10 cellular contexts compared by ENCODE assay signal in genomic region chrX:1624861-1625215, GRCh38. TPM values are rescaled to one million over a fixed set of nuclear protein-coding genes. Genes with fewer than 3 reads are reported as not detected.
DNase-seq lines count a peak whose midpoint lies in the region; ATAC-seq, FAIRE-seq and TF ChIP-seq lines count a peak whose summit lies in the region.
"Not testable (repeated sequence)": the region's sequence is repeated elsewhere in the genome, so short reads cannot be mapped to it uniquely, and the experiment has no call there.
"Had no signal": no experiment of that assay in that cellular context is flagged by ENCODE, and none has a peak within 500 bp of the region (broad histone marks: within the 10 kb centered on the region; RNA-seq: fewer than 3 reads in every experiment).

No MANE protein-coding gene starts in this region.

- not testable (repeated sequence) for H3K27ac Mint-ChIP-seq in activated CD4-positive, alpha-beta T cell treated with anti-CD3 and anti-CD28 coated beads for 36 hours; activated CD8-positive, alpha-beta T cell treated with anti-CD3 and anti-CD28 coated beads for 36 hours
- peak overlapping the region; percentile 51 for H3K27ac Mint-ChIP-seq in stimulated activated naive B cell treated with anti-CD40 and anti-IgM and Interleukin-4, amounts not matched to agents 10 μg/mL and 1 μg/mL and 100 μg/mL, for 72 hours

- not testable (repeated sequence) for H3K36me3 Mint-ChIP-seq in activated CD4-positive, alpha-beta T cell treated with anti-CD3 and anti-CD28 coated beads for 36 hours (ENCODE audit: low read depth); activated CD8-positive, alpha-beta T cell treated with anti-CD3 and anti-CD28 coated beads for 36 hours (ENCODE audit: low read depth); stimulated activated naive B cell treated with anti-CD40 and anti-IgM and Interleukin-4, amounts not matched to agents 10 μg/mL and 1 μg/mL and 100 μg/mL, for 72 hours

- RAD21 ChIA-PET in GM12878 (lab: Charles Lee; ENCODE audit: unreplicated experiment): not testable (repeated sequence)

- intact Hi-C loops in activated CD4-positive, alpha-beta T cell treated with anti-CD3 and anti-CD28 coated beads for 36 hours (cut with DNase I, micrococcal nuclease); activated CD8-positive, alpha-beta T cell treated with anti-CD3 and anti-CD28 coated beads for 36 hours (cut with micrococcal nuclease); GM12878 (cut with micrococcal nuclease; ENCODE audit: unreplicated experiment): not testable (repeated sequence)

- not testable (repeated sequence) for TF ChIP-seq EP300 in GM12878 (IDR thresholded peaks at IDR 0.05; ENCODE audit: borderline replicate concordance in 1 of 2, control insufficient read depth in 1 of 2, low read depth in 2 of 2, low read length in 2 of 2)

- not testable (repeated sequence) for H3K27ac ChIP-seq in GM12878 (ENCODE audit: control insufficient read depth, insufficient read depth)

- FAIRE-seq in GM12878 (lab: Jason Lieb, UNC): not testable (repeated sequence)

- H3K27me3 Mint-ChIP-seq in activated CD4-positive, alpha-beta T cell treated with anti-CD3 and anti-CD28 coated beads for 36 hours; activated CD8-positive, alpha-beta T cell treated with anti-CD3 and anti-CD28 coated beads for 36 hours: not testable (repeated sequence)
- peaks cover 12 to 16% of the 10 kb centered on the region in 2 donors for H3K27me3 Mint-ChIP-seq in stimulated activated naive B cell treated with anti-CD40 and anti-IgM and Interleukin-4, amounts not matched to agents 10 μg/mL and 1 μg/mL and 100 μg/mL, for 72 hours

- SMC1A ChIA-PET in GM12878 (lab: Charles Lee; ENCODE audit: uncharacterized antibody, unreplicated experiment): not testable (repeated sequence)

- H3K27me3 ChIP-seq in GM12878 (replicated peaks in 1 of 2; ENCODE audit: control insufficient read depth in 2 of 2, insufficient read depth in 2 of 2, low read length in 1 of 2): not testable (repeated sequence)

- not testable (repeated sequence) for H3K79me2 ChIP-seq in GM12878 (ENCODE audit: control insufficient read depth, insufficient read depth, low read length)

- not testable (repeated sequence) for BruUV-seq in GM12878 (replicated peaks; lab: Mats Ljungman, UMichigan)

- not testable (repeated sequence) for H3K4me3 ChIP-seq in GM12878

- not testable (repeated sequence) for TF ChIP-seq RAD21 in GM12878 (IDR thresholded peaks at IDR 0.05; ENCODE audit: insufficient read depth, low read depth, low read length)

- 70% methylated on average over 7 of the region's 7 CpGs for WGBS in GM12878 (ENCODE audit: insufficient coverage, insufficient replicate concordance, low lambda C conversion rate, missing lambda C conversion rate)

- not testable (repeated sequence) for H3K9me3 Mint-ChIP-seq in activated CD4-positive, alpha-beta T cell treated with anti-CD3 and anti-CD28 coated beads for 36 hours (ENCODE audit: low read depth); activated CD8-positive, alpha-beta T cell treated with anti-CD3 and anti-CD28 coated beads for 36 hours; stimulated activated naive B cell treated with anti-CD40 and anti-IgM and Interleukin-4, amounts not matched to agents 10 μg/mL and 1 μg/mL and 100 μg/mL, for 72 hours

- not testable (repeated sequence) for H4K20me1 ChIP-seq in GM12878 (ENCODE audit: control insufficient read depth, insufficient read depth)

- H3K9ac ChIP-seq in GM12878 (ENCODE audit: control insufficient read depth, insufficient read depth, low read length): not testable (repeated sequence)

- not testable (repeated sequence) for H2AFZ ChIP-seq in GM12878 (ENCODE audit: control insufficient read depth, low read depth, low read length)

- in situ Hi-C loops in GM12878 (cut with MboI): not testable (repeated sequence)

- not testable (repeated sequence) for H3K4me3 Mint-ChIP-seq in activated CD4-positive, alpha-beta T cell treated with anti-CD3 and anti-CD28 coated beads for 36 hours; activated CD8-positive, alpha-beta T cell treated with anti-CD3 and anti-CD28 coated beads for 36 hours; stimulated activated naive B cell treated with anti-CD40 and anti-IgM and Interleukin-4, amounts not matched to agents 10 μg/mL and 1 μg/mL and 100 μg/mL, for 72 hours

- H3K9me3 ChIP-seq in GM12878 (replicated peaks; ENCODE audit: control insufficient read depth, insufficient read depth, low read length): not testable (repeated sequence)

- TF ChIP-seq CTCF in activated CD8-positive, alpha-beta T cell treated with anti-CD3 and anti-CD28 coated beads for 36 hours (IDR thresholded peaks at IDR 0.05); GM12878 (IDR thresholded peaks at IDR 0.05 in 2 of 3, conservative IDR thresholded peaks at IDR 0.05 in 1 of 3; ENCODE audit: control insufficient read depth in 2 of 3, extremely low read depth in 1 of 3, insufficient read depth in 1 of 3, low read depth in 3 of 3, low read length in 3 of 3): not testable (repeated sequence)

- POLR2A ChIA-PET in activated CD4-positive, alpha-beta T cell treated with anti-CD3 and anti-CD28 coated beads for 36 hours (lab: Charles Lee); activated CD8-positive, alpha-beta T cell treated with anti-CD3 and anti-CD28 coated beads for 36 hours (lab: Charles Lee); GM12878 (lab: Charles Lee): not testable (repeated sequence)

- H3K4me1 ChIP-seq in GM12878 (ENCODE audit: control insufficient read depth, insufficient read depth, low read length): not testable (repeated sequence)

- H3K4me2 ChIP-seq in GM12878 (ENCODE audit: control insufficient read depth, insufficient read depth): not testable (repeated sequence)

- H3K36me3 ChIP-seq in GM12878 (ENCODE audit: control insufficient read depth in 2 of 2, insufficient read depth in 2 of 2, low read length in 1 of 2): not testable (repeated sequence)

- TF ChIP-seq POLR2A in GM12878 (IDR thresholded peaks at IDR 0.05; ENCODE audit: low read depth, low read length): not testable (repeated sequence)

- H3K4me1 Mint-ChIP-seq in activated CD4-positive, alpha-beta T cell treated with anti-CD3 and anti-CD28 coated beads for 36 hours: peaks cover 19% of the 10 kb centered on the region
- H3K4me1 Mint-ChIP-seq in activated CD8-positive, alpha-beta T cell treated with anti-CD3 and anti-CD28 coated beads for 36 hours (ENCODE audit: low read depth): peaks cover 27% of the 10 kb centered on the region
- H3K4me1 Mint-ChIP-seq in stimulated activated naive B cell treated with anti-CD40 and anti-IgM and Interleukin-4, amounts not matched to agents 10 μg/mL and 1 μg/mL and 100 μg/mL, for 72 hours: peaks cover 16 to 18% of the 10 kb centered on the region in 2 donors

- CTCF ChIA-PET in activated CD4-positive, alpha-beta T cell treated with anti-CD3 and anti-CD28 coated beads for 36 hours (lab: Charles Lee); activated CD8-positive, alpha-beta T cell treated with anti-CD3 and anti-CD28 coated beads for 36 hours (lab: Charles Lee); GM12878 (lab: Yijun Ruan, JAX): not testable (repeated sequence)

- peak; percentile 37 for ATAC-seq in activated CD4-positive, alpha-beta T cell treated with anti-CD3 and anti-CD28 coated beads for 36 hours
- ATAC-seq in activated CD8-positive, alpha-beta T cell treated with anti-CD3 and anti-CD28 coated beads for 36 hours: peak; percentile 44
- not testable (repeated sequence) for ATAC-seq in GM12878
- ATAC-seq in stimulated activated naive B cell treated with anti-CD40 and anti-IgM and Interleukin-4, amounts not matched to agents 10 μg/mL and 1 μg/mL and 100 μg/mL, for 72 hours (replicated peaks): peak in 1 of 2 donors; percentile 38

- DNase-seq in activated CD4-positive, alpha-beta T cell treated with anti-CD3 and anti-CD28 coated beads for 36 hours: peak; percentile 42
- DNase-seq in activated CD8-positive, alpha-beta T cell treated with anti-CD3 and anti-CD28 coated beads for 36 hours: peak; percentile 45
- DNase-seq in GM12878 (ENCODE audit: low read depth, low spot score); stimulated activated naive B cell treated with anti-CD40 and anti-IgM and Interleukin-4, amounts not matched to agents 10 μg/mL and 1 μg/mL and 100 μg/mL, for 72 hours: not testable (repeated sequence)
- DNase-seq in stimulated activated CD4-positive, alpha-beta T cell treated with anti-CD3 and anti-CD28 coated beads, Interleukin-15, amount 100 ng/mL, for 24 hours: peak; percentile 14

RNA-seq across cellular contexts. Expression of gene ASMT, which starts 10.0 kb away (rescaled TPM):
- total RNA-seq in activated CD4-positive, alpha-beta T cell treated with anti-CD3 and anti-CD28 coated beads for 36 hours: under 1 TPM; 0.51 to 0.82 TPM
- under 1 TPM in 1 of 2 experiments, not detected in 1; 0.41 TPM for total RNA-seq in activated CD8-positive, alpha-beta T cell treated with anti-CD3 and anti-CD28 coated beads for 36 hours
- not detected in 2 replicates for total RNA-seq in GM12878 (2013; cell fraction: nucleolus; rRNA removed)
- total RNA-seq in GM12878 (2014; rRNA removed) (not detected in 2 replicates), GM12878 (2014; rRNA removed; fragmentation: Illumina TruSeq; extraction: Trizol) (not detected in 2 replicates), GM12878 (2021) (not detected in 2 replicates)
- polyA plus RNA-seq in GM12878 (2011; ENCODE audit: low read depth): 0.77 TPM
- polyA plus RNA-seq in GM12878 (2011; rRNA removed) (not detected in 2 replicates), GM12878 (2014; fragmentation: Illumina TruSeq; extraction: Trizol) (0.29 TPM in 1 of 2 replicates, not detected in the other), GM12878 (2014; fragmentation: Nextera tagmentation; extraction: Ambion mirVana) (under 1 TPM in 1 of 2 experiments, not detected in 1; 0.18 TPM), GM12878 (2014; rRNA removed) (0.09 TPM in 1 of 2 replicates, not detected in the other), GM12878 (2016; fragmentation: Nextera tagmentation; extraction: Ambion mirVana) (not detected)
- polyA plus RNA-seq in GM12878 (2011; cell fraction: cytosol; rRNA removed): 0.10 and 0.20 TPM in 2 replicates
- 0.18 TPM in 1 of 2 replicates, not detected in the other for polyA plus RNA-seq in GM12878 (2011; cell fraction: nucleus; rRNA removed)
- polyA plus RNA-seq in GM12878 (2012): 0.45 and 1.1 TPM in 2 replicates
- not detected in 2 replicates for polyA minus RNA-seq in GM12878 (2011; rRNA and poly(A)+ RNA removed)
- polyA minus RNA-seq in GM12878 (2011; cell fraction: cytosol; rRNA and poly(A)+ RNA removed): not detected in 2 replicates
- polyA minus RNA-seq in GM12878 (2011; cell fraction: nucleus; rRNA and poly(A)+ RNA removed): not detected in 2 replicates
- total RNA-seq: A172, B cell, Caco-2, Calu3 had no signal
- polyA plus RNA-seq: BJ had no signal

RNA-seq across cellular contexts. Expression of gene AKAP17A, which starts 33.4 kb away (rescaled TPM):
- 10 to 100 TPM; 49.7 to 51.2 TPM for total RNA-seq in activated CD4-positive, alpha-beta T cell treated with anti-CD3 and anti-CD28 coated beads for 36 hours
- total RNA-seq in activated CD8-positive, alpha-beta T cell treated with anti-CD3 and anti-CD28 coated beads for 36 hours: 10 to 100 TPM; 82.8 to 85.5 TPM
- 96.4 and 115 TPM in 2 replicates for total RNA-seq in GM12878 (2013; cell fraction: nucleolus; rRNA removed)
- total RNA-seq in GM12878 (2014; rRNA removed): 42.8 and 47.0 TPM in 2 replicates
- 14.3 and 16.1 TPM in 2 replicates for total RNA-seq in GM12878 (2014; rRNA removed; fragmentation: Illumina TruSeq; extraction: Trizol)
- 48.7 and 53.9 TPM in 2 replicates for total RNA-seq in GM12878 (2021)
- polyA plus RNA-seq in GM12878 (2011; ENCODE audit: low read depth): 17.3 TPM
- polyA plus RNA-seq in GM12878 (2011; rRNA removed): 16.4 and 24.7 TPM in 2 replicates
- 30.4 and 40.9 TPM in 2 replicates for polyA plus RNA-seq in GM12878 (2011; cell fraction: cytosol; rRNA removed)
- 366 and 371 TPM in 2 replicates for polyA plus RNA-seq in GM12878 (2011; cell fraction: nucleus; rRNA removed)
- 53.8 and 67.0 TPM in 2 replicates for polyA plus RNA-seq in GM12878 (2012)
- polyA plus RNA-seq in GM12878 (2014; fragmentation: Illumina TruSeq; extraction: Trizol): 9.0 and 17.1 TPM in 2 replicates
- 1 to 10 TPM; 3.0 to 5.6 TPM for polyA plus RNA-seq in GM12878 (2014; fragmentation: Nextera tagmentation; extraction: Ambion mirVana)
- polyA plus RNA-seq in GM12878 (2014; rRNA removed): 55.8 and 64.2 TPM in 2 replicates
- polyA plus RNA-seq in GM12878 (2016; fragmentation: Nextera tagmentation; extraction: Ambion mirVana): 10 to 100 TPM; 26.3 to 42.6 TPM
- 4.9 and 9.4 TPM in 2 replicates for polyA minus RNA-seq in GM12878 (2011; rRNA and poly(A)+ RNA removed)
- polyA minus RNA-seq in GM12878 (2011; cell fraction: cytosol; rRNA and poly(A)+ RNA removed): 7.1 and 7.6 TPM in 2 replicates
- 19.7 and 26.1 TPM in 2 replicates for polyA minus RNA-seq in GM12878 (2011; cell fraction: nucleus; rRNA and poly(A)+ RNA removed)
